Comparison of ENCODE assay signal across 31 cellular contexts in the genomic region with DNA sequence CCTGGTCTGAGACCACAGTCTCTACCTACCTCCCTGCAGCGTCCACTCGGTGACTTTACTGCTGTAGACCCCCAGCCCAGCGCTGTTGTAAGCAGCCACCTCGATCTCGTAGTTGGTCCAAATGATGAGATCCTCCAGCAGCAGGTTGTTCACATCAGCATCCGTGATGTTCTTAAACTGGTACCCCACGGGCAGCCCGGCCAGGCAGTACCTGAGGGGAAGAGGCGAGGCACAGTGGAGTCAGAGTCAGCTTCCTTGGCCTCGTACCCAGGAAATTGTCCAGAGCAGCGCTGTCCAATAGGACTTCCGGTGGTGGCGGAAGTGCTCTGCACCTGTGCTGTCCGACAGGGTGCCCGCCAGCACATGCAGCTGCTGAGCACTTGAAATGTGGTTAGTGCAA.
"Had no signal": no experiment of that assay in that cellular context is flagged by ENCODE, and none has a peak within 500 bp of the region (broad histone marks: within the 10 kb centered on the region; RNA-seq: fewer than 3 reads in every experiment).

No MANE protein-coding gene starts in this region.

- H3K4me3 Mint-ChIP-seq: activated CD8-positive, alpha-beta T cell treated with anti-CD3 and anti-CD28 coated beads for 36 hours; activated naive CD8-positive, alpha-beta T cell treated with anti-CD3 and anti-CD28 coated beads for 36 hours; activated T-cell treated with anti-CD3 and anti-CD28 coated beads, Interleukin-2, amount 50 U/mL, for 72 hours; activated T-helper 17 cell treated with anti-CD3 and anti-CD28 coated beads, Interleukin-2, amount 50 U/mL, for 72 hours had no signal

- FAIRE-seq: RCC 7860 had no signal

- H3K27me3 ChIP-seq: brain microvascular endothelial cell, MG63, SJCRH30 had no signal

- H3K4me3 ChIP-seq: MG63, SJCRH30, SK-N-MC had no signal

- H3K36me3 ChIP-seq: brain microvascular endothelial cell, MG63 had no signal

- H3K27ac Mint-ChIP-seq: activated CD8-positive, alpha-beta T cell treated with anti-CD3 and anti-CD28 coated beads for 36 hours; activated naive CD8-positive, alpha-beta T cell treated with anti-CD3 and anti-CD28 coated beads for 36 hours; activated T-cell treated with anti-CD3 and anti-CD28 coated beads, Interleukin-2, amount 50 U/mL, for 72 hours; activated T-helper 17 cell treated with anti-CD3 and anti-CD28 coated beads, Interleukin-2, amount 50 U/mL, for 72 hours had no signal

- ATAC-seq: activated CD8-positive, alpha-beta T cell treated with anti-CD3 and anti-CD28 coated beads for 36 hours; activated T-cell treated with anti-CD3 and anti-CD28 coated beads, Interleukin-2, amount 50 U/mL, for 72 hours; activated T-helper 17 cell treated with anti-CD3 and anti-CD28 coated beads, Interleukin-2, amount 50 U/mL, for 72 hours; PC-3 had no signal

- H3K4me1 ChIP-seq: SJCRH30 had no signal

- H3K4me1 Mint-ChIP-seq: activated naive CD8-positive, alpha-beta T cell treated with anti-CD3 and anti-CD28 coated beads for 36 hours; activated T-helper 17 cell treated with anti-CD3 and anti-CD28 coated beads, Interleukin-2, amount 50 U/mL, for 72 hours had no signal

- H3K27ac ChIP-seq: brain microvascular endothelial cell, SJCRH30, SK-N-MC, WERI-Rb-1 had no signal

- H3K9me3 Mint-ChIP-seq: activated CD8-positive, alpha-beta T cell treated with anti-CD3 and anti-CD28 coated beads for 36 hours; activated naive CD8-positive, alpha-beta T cell treated with anti-CD3 and anti-CD28 coated beads for 36 hours; activated T-cell treated with anti-CD3 and anti-CD28 coated beads, Interleukin-2, amount 50 U/mL, for 72 hours; activated T-helper 17 cell treated with anti-CD3 and anti-CD28 coated beads, Interleukin-2, amount 50 U/mL, for 72 hours had no signal

- DNase-seq: activated CD4-positive, alpha-beta T cell treated with anti-CD3 and anti-CD28 coated beads for 1 hour; activated CD4-positive, alpha-beta T cell treated with anti-CD3 and anti-CD28 coated beads for 48 hours; activated CD4-positive, alpha-beta T cell treated with anti-CD3 and anti-CD28 coated beads, Interleukin-2, amount 50 U/mL, for 4 hours; activated CD4-positive, CD25-positive, alpha-beta regulatory T cell; activated CD8-positive, alpha-beta T cell treated with anti-CD3 and anti-CD28 coated beads for 36 hours; activated effector memory CD4-positive, alpha-beta T cell treated with anti-CD3 and anti-CD28 coated beads, Interleukin-2, amount 50 U/mL, for 16 hours; activated naive CD4-positive, alpha-beta T cell; activated naive CD4-positive, alpha-beta T cell treated with anti-CD3 and anti-CD28 coated beads, Interleukin-2, amount 50 U/mL, for 16 hours; activated naive CD8-positive, alpha-beta T cell treated with anti-CD3 and anti-CD28 coated beads for 36 hours; activated T-cell treated with anti-CD3 and anti-CD28 coated beads, Interleukin-2, amount 50 U/mL, for 1 hour; activated T-cell treated with anti-CD3 and anti-CD28 coated beads, Interleukin-2, amount 50 U/mL, for 72 hours; amniotic stem cell; brain microvascular endothelial cell; central memory CD4-positive, alpha-beta T cell; Kasumi-1; MG63; MV-4-11; NCI-H1092; NCI-H1436 treated with DMSO at 0.1 percent for 48 hours; NCI-H1694 treated with DMSO at 0.1 percent for 48 hours; NCI-H2029; NCI-H345; NCI-H524 treated with DMSO at 0.1 percent for 48 hours; PC-3; SHP77; SJCRH30; T1000; WERI-Rb-1 had no signal

- H3K27me3 Mint-ChIP-seq: activated CD8-positive, alpha-beta T cell treated with anti-CD3 and anti-CD28 coated beads for 36 hours; activated naive CD8-positive, alpha-beta T cell treated with anti-CD3 and anti-CD28 coated beads for 36 hours; activated T-helper 17 cell treated with anti-CD3 and anti-CD28 coated beads, Interleukin-2, amount 50 U/mL, for 72 hours had no signal

- H3K9me3 ChIP-seq: MG63, SJCRH30 had no signal
